8 cellular contexts compared by ENCODE assay signal in the genomic region with DNA sequence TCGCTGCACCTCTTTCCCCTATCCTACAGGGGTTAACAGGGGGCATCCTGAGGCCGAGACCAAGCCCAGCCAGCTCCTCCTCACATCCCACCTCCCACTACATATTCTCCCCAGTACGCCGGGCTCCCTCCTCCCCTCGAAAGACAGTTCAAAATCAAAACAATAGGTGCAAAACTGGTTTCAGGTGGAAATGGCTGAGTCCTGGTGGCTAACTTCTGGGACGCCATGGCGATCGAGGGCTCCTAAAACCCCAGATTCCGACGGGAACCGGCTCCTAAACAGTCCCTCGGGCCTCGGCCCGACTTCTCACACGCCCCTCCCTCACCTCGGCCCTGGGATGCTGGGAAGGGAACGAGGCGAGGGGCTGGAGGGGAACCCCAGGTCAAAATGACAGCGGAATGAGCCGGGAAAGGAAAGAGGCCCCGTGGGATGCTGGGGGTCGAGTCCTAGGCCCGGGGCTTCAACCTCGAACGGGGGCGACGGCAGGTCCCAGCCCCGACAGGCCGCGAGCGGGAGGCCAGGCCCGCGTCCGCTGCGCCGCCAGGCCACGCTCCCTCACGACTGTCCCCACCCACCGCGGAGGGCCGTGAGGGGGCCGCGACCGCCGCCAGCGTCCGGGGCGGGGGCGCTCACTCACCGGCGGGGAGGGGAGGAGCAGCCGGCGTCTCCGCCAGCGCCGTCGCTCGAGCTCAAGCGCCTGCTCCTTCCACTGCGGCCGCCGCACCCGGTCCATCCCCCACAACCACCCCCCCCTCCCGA. TPM values are rescaled to one million over a fixed set of nuclear protein-coding genes. Genes with fewer than 3 reads are reported as not detected.
A peak's percentile ranks its signal among the peaks of the same experiment; 100 is the strongest.
DNase-seq lines count a peak whose midpoint lies in the region; ATAC-seq, FAIRE-seq and TF ChIP-seq lines count a peak whose summit lies in the region.

No MANE protein-coding gene starts in this region.

- peak overlapping the region; percentile 96 for H3K4me3 ChIP-seq in SU-DHL-6 (ENCODE audit: insufficient read depth, low read length, poor library complexity, severe bottlenecking)
- H3K4me3 ChIP-seq in ascending aorta: peak overlapping the region; percentile 66 to 94
- H3K4me3 ChIP-seq in iPS-11a (ENCODE audit: low read depth, low read length): peak overlapping the region; percentile 82
- H3K4me3 ChIP-seq in skeletal muscle tissue (ENCODE audit: low read length in 3 of 3): peak overlapping the region; percentile 81 to 92 (median 91)

- no peak for FAIRE-seq in frontal cortex (lab: Jason Lieb, UNC)

- peaks cover 4 to 7% of the 10 kb centered on the region in 2 donors for H3K4me1 ChIP-seq in ascending aorta
- H3K4me1 ChIP-seq in skeletal muscle tissue (ENCODE audit: control insufficient read depth in 3 of 3, insufficient read depth in 3 of 3, low read length in 3 of 3): peaks cover 33 to 41% (median 36%) of the 10 kb centered on the region in 3 donors

- H2AFZ ChIP-seq in SU-DHL-6 (ENCODE audit: low read depth, low read length, severe bottlenecking): peak overlapping the region; percentile 97

- no peaks in the 10 kb centered on the region for H4K20me1 ChIP-seq in SU-DHL-6 (ENCODE audit: low read depth, low read length)

- peak overlapping the region; percentile 91 for H3K9ac ChIP-seq in SU-DHL-6 (ENCODE audit: low read length)
- H3K9ac ChIP-seq in skeletal muscle tissue (ENCODE audit: low read depth in 1 of 3, low read length in 3 of 3): peak overlapping the region; percentile 97 to 99 (median 99)

- TF ChIP-seq CTCF in SU-DHL-6 (IDR thresholded peaks at IDR 0.05; ENCODE audit: insufficient read depth, low read length, poor library complexity, severe bottlenecking) (no peak), ascending aorta (IDR thresholded peaks at IDR 0.05) (no peak)

- H3K9me3 ChIP-seq in SU-DHL-6 (ENCODE audit: insufficient read depth, low read length): no peaks in the 10 kb centered on the region
- no peaks in the 10 kb centered on the region for H3K9me3 ChIP-seq in ascending aorta
- no peaks in the 10 kb centered on the region for H3K9me3 ChIP-seq in skeletal muscle tissue (ENCODE audit: control insufficient read depth in 3 of 3, low read length in 3 of 3)

- ATAC-seq in GM19455 (IDR thresholded peaks at IDR 0.05; ENCODE audit: unreplicated experiment) (peak; percentile 77), HG03565 (IDR thresholded peaks at IDR 0.05; ENCODE audit: unreplicated experiment) (peak; percentile 30)

- H3K36me3 ChIP-seq in SU-DHL-6 (ENCODE audit: low read length) (no peaks in the 10 kb centered on the region), ascending aorta (no peaks in the 10 kb centered on the region), skeletal muscle tissue (ENCODE audit: control insufficient read depth in 3 of 3, insufficient read depth in 3 of 3, low read length in 3 of 3) (no peaks in the 10 kb centered on the region)

- H3K27me3 ChIP-seq in SU-DHL-6 (ENCODE audit: low read length) (no peaks in the 10 kb centered on the region), ascending aorta (no peaks in the 10 kb centered on the region), skeletal muscle tissue (ENCODE audit: control insufficient read depth in 3 of 3, insufficient read depth in 3 of 3, low read length in 3 of 3) (no peaks in the 10 kb centered on the region)

- peak overlapping the region; percentile 87 for H3K4me2 ChIP-seq in SU-DHL-6 (ENCODE audit: low read depth, low read length, poor library complexity, severe bottlenecking)

- peak; percentile 66 for DNase-seq in EH (ENCODE audit: low read depth)
- DNase-seq in ascending aorta (ENCODE audit: low spot score in 2 of 2): peak in 1 of 2 donors; percentile 76
- DNase-seq in frontal cortex (ENCODE audit: low spot score in 2 of 2): no peak

- intact Hi-C loops in ascending aorta (cut with DNase I): loop anchor here (1.0 to 5.0 kb wide), 3 partner anchors 61 to 267 kb away; no protein-coding TSS in a partner anchor

- H3K27ac ChIP-seq in SU-DHL-6 (ENCODE audit: low read depth, low read length) (peak overlapping the region; percentile 72), ascending aorta (peak overlapping the region; percentile 83 to 94), skeletal muscle tissue (ENCODE audit: low read depth, low read length) (peak overlapping the region; percentile 96)

- H3K79me2 ChIP-seq in SU-DHL-6 (ENCODE audit: insufficient read depth, low read length): peaks cover 43% of the 10 kb centered on the region; the same call in 1 of the 2 replicates

- H3F3A ChIP-seq in SU-DHL-6 (ENCODE audit: insufficient read depth): peaks cover 11% of the 10 kb centered on the region

- no peaks in the 10 kb centered on the region for H3K9me2 ChIP-seq in SU-DHL-6 (replicated peaks; ENCODE audit: insufficient read depth, low read length)

RNA-seq across cellular contexts. Expression of a gene that starts 0.5 kb away (rescaled TPM):
- total RNA-seq in ascending aorta (11.5 TPM), skeletal muscle tissue (65.8 TPM), frontal cortex (68.5 TPM)
